In the genomic region with DNA sequence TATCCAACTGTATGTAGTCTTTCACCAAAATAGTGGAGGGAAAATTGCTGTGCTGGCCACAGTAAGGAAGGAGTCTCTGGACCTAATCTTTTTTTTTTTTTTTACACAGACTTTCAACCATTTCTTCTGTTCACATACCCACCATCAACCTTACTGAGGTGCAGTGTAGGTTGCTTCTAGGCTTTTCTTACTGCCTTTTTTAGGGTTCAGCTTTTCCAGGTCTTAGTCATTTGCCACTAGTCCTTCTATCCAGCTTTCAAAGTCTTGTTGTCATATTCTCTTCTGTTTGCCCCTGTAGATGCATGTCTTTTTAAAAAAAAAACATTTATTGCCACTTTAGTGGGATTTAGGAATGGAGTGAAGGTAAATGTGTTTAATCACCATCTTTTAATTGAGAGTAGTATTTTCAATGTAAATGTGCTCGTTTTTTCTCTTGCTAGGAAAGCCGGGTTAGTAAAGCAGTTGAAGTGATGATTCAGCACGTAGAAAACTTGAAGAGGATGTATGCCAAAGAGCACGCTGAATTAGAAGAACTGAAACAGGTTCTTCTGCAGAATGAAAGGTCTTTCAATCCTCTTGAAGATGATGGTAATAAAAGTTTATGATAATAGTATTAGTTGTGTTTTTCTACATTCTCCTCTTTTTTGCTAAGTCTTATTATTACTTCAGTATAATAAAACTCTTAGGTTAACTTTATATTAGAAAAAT, we compare ENCODE assay signal across 18 cellular contexts.
A peak's percentile ranks its signal among the peaks of the same experiment; 100 is the strongest.
DNase-seq lines count a peak whose midpoint lies in the region; ATAC-seq and TF ChIP-seq lines count a peak whose summit lies in the region.
"Had no signal": no experiment of that assay in that cellular context is flagged by ENCODE, and none has a peak within 500 bp of the region (broad histone marks: within the 10 kb centered on the region; RNA-seq: fewer than 3 reads in every experiment).

No MANE protein-coding gene starts in this region.

- H3K4me1 Mint-ChIP-seq in CD4-positive, alpha-beta T cell (ENCODE audit: low read depth), result no peaks in the 10 kb centered on the region
- H3K4me1 Mint-ChIP-seq in central memory CD8-positive, alpha-beta T cell, result peaks cover 5% of the 10 kb centered on the region
- H3K4me1 Mint-ChIP-seq: brain had no signal

- no peaks in the 10 kb centered on the region for H3K4me1 ChIP-seq in sigmoid colon
- H3K4me1 ChIP-seq: HAP-1, left ventricle myocardium inferior, psoas muscle had no signal

- H3K9me3 ChIP-seq in CD4-positive, alpha-beta T cell (ENCODE audit: control insufficient read depth, low read length), result no peaks in the 10 kb centered on the region
- H3K9me3 ChIP-seq in MG63 (no peaks in the 10 kb centered on the region), sigmoid colon (no peaks in the 10 kb centered on the region)
- H3K9me3 ChIP-seq: HAP-1, left ventricle myocardium inferior, psoas muscle, SK-N-SH had no signal

- no peak for ATAC-seq in CD4-positive, alpha-beta T cell (ENCODE audit: poor library complexity)
- ATAC-seq in GM19463 (IDR thresholded peaks at IDR 0.05; ENCODE audit: unreplicated experiment), result peak; percentile 56
- peak; percentile 75 for ATAC-seq in HG03280 (IDR thresholded peaks at IDR 0.05; ENCODE audit: unreplicated experiment)
- no peak for ATAC-seq in central memory CD8-positive, alpha-beta T cell (replicated peaks; ENCODE audit: extremely low read depth, poor library complexity, severe bottlenecking)
- ATAC-seq: psoas muscle had no signal

- TF ChIP-seq POLR2A in sigmoid colon (IDR thresholded peaks at IDR 0.05), result no peak

- H3K27ac ChIP-seq in CD4-positive, alpha-beta T cell (ENCODE audit: low read depth, low read length), result no peak overlapping the region
- no peak overlapping the region for H3K27ac ChIP-seq in sigmoid colon
- H3K27ac ChIP-seq: left ventricle myocardium inferior, psoas muscle had no signal

- H3K27me3 Mint-ChIP-seq in CD4-positive, alpha-beta T cell, result no peaks in the 10 kb centered on the region
- no peaks in the 10 kb centered on the region for H3K27me3 Mint-ChIP-seq in central memory CD8-positive, alpha-beta T cell
- H3K27me3 Mint-ChIP-seq: brain had no signal

- WGBS in sigmoid colon, 2 donors, result 40 to 57% methylated on average over 4 of the region's 4 CpGs

- peak overlapping the region; percentile 7 for H3K27ac Mint-ChIP-seq in CD4-positive, alpha-beta T cell
- peak overlapping the region; percentile 49 for H3K27ac Mint-ChIP-seq in central memory CD8-positive, alpha-beta T cell (ENCODE audit: low read depth)
- H3K27ac Mint-ChIP-seq: brain had no signal

- no peak overlapping the region for H3K4me3 Mint-ChIP-seq in CD4-positive, alpha-beta T cell
- H3K4me3 Mint-ChIP-seq in central memory CD8-positive, alpha-beta T cell, result no peak overlapping the region
- H3K4me3 Mint-ChIP-seq: brain had no signal

- H3K4me3 ChIP-seq in MG63, result no peak overlapping the region
- no peak overlapping the region for H3K4me3 ChIP-seq in sigmoid colon
- H3K4me3 ChIP-seq: HAP-1, left ventricle myocardium inferior, psoas muscle had no signal

- intact Hi-C loops in CD4-positive, alpha-beta T cell (cut with DNase I, micrococcal nuclease), result loop anchor here in 1 of 2 experiments (2.0 kb wide), 1 partner anchor 14 kb away; no protein-coding TSS in a partner anchor
- intact Hi-C loops in sigmoid colon (cut with DNase I), result no loop called here

- TF ChIP-seq EP300 in sigmoid colon (IDR thresholded peaks at IDR 0.05), result no peak

- H3K27me3 ChIP-seq in CD4-positive, alpha-beta T cell (ENCODE audit: control insufficient read depth, insufficient read depth, low read length), result no peaks in the 10 kb centered on the region
- H3K27me3 ChIP-seq in MG63 (no peaks in the 10 kb centered on the region), sigmoid colon (no peaks in the 10 kb centered on the region)

- CTCF ChIA-PET in CD4-positive, alpha-beta T cell (lab: Charles Lee), result no interaction called here

- H3K36me3 Mint-ChIP-seq in CD4-positive, alpha-beta T cell (ENCODE audit: low read depth), result peaks cover 64% of the 10 kb centered on the region
- peaks cover 54% of the 10 kb centered on the region for H3K36me3 Mint-ChIP-seq in central memory CD8-positive, alpha-beta T cell (ENCODE audit: insufficient read depth)
- H3K36me3 Mint-ChIP-seq: brain had no signal

- DNase-seq in CD4-positive, alpha-beta T cell, result no peak
- no peak for DNase-seq in central memory CD8-positive, alpha-beta T cell (ENCODE audit: low spot score in 2 of 2)
- no peak for DNase-seq in MG63
- no peak for DNase-seq in COLO829 (ENCODE audit: low spot score)
- no peak for DNase-seq in sigmoid colon
- DNase-seq in EL, result no peak
- DNase-seq: activated gamma-delta T cell treated with Interleukin-2 at 50 U/mL for 16 hours; DMS153; left ventricle myocardium inferior; NCI-H1092 treated with DMSO at 0.1 percent for 48 hours; NCI-H2171 treated with DMSO at 0.1 percent for 48 hours; psoas muscle; SK-N-SH; stimulated activated CD4-positive, alpha-beta T cell treated with anti-CD3 and anti-CD28 coated beads, Interleukin-15, amount 100 ng/mL, for 24 hours had no signal

- no peak for TF ChIP-seq CTCF in CD4-positive, alpha-beta T cell (IDR thresholded peaks at IDR 0.05)
- TF ChIP-seq CTCF in sigmoid colon (IDR thresholded peaks at IDR 0.05), result no peak

- no peaks in the 10 kb centered on the region for H3K9me3 Mint-ChIP-seq in CD4-positive, alpha-beta T cell
- no peaks in the 10 kb centered on the region for H3K9me3 Mint-ChIP-seq in central memory CD8-positive, alpha-beta T cell
- H3K9me3 Mint-ChIP-seq: brain had no signal

- H3K36me3 ChIP-seq in MG63 (no peaks in the 10 kb centered on the region), sigmoid colon (no peaks in the 10 kb centered on the region)
- H3K36me3 ChIP-seq: HAP-1, left ventricle myocardium inferior had no signal

- POLR2A ChIA-PET in CD4-positive, alpha-beta T cell (lab: Charles Lee), result no interaction called here

Comparison
In these comparisons a context has a peak if more than half of its experiments do, and no peak if none do; other contexts are left out.
1. ATAC-seq: peak in GM19463 (single experiment) and HG03280 (single experiment); none in CD4-positive, alpha-beta T cell (single experiment) and central memory CD8-positive, alpha-beta T cell (single experiment).